ENCODE assay signal across 1 cellular context in genomic region chr10:80471715-80472233, GRCh38.
TF ChIP-seq lines count a peak whose summit lies in the region.

No MANE protein-coding gene starts in this region.

TF ChIP-seq in GM23338, 12 proteins besides CTCF, POLR2A, EP300 and RAD21 (continued from another document):
- TF ChIP-seq ZNF462 (CRISPR knock-in tag; IDR thresholded peaks at IDR 0.05), result no peak
- no peak for TF ChIP-seq POLR2AphosphoS5 (IDR thresholded peaks at IDR 0.05; ENCODE audit: low read depth)
- TF ChIP-seq JUNB (IDR thresholded peaks at IDR 0.05; ENCODE audit: unreplicated experiment), result no peak
